ENCODE assay signal across 17 cellular contexts in genomic region chr13:31377946-31378345, GRCh38.
DNase-seq lines count a peak whose midpoint lies in the region; ATAC-seq, FAIRE-seq and TF ChIP-seq lines count a peak whose summit lies in the region.
"Had no signal": no experiment of that assay in that cellular context is flagged by ENCODE, and none has a peak within 500 bp of the region (broad histone marks: within the 10 kb centered on the region; RNA-seq: fewer than 3 reads in every experiment).

No MANE protein-coding gene starts in this region.

- 15% methylated on average over 2 of the region's 2 CpGs for WGBS in SK-N-SH (ENCODE audit: low lambda C conversion rate)

- no peak overlapping the region for H3K4me3 ChIP-seq in bronchial epithelial cell (ENCODE audit: low read depth, low read length)
- no peak overlapping the region for H3K4me3 ChIP-seq in SK-N-SH (ENCODE audit: low read depth in 2 of 2, low read length in 1 of 2)
- H3K4me3 ChIP-seq: adrenal gland, right lobe of liver, uterus had no signal

- H3K4me2 ChIP-seq in SK-N-SH, result no peak overlapping the region

- CTCF ChIA-PET in SK-N-SH (lab: Yijun Ruan, JAX), result interaction anchor here (1.1 kb wide), 1 partner anchor 46 kb away, joined by 4 read pairs; no protein-coding TSS in a partner anchor

- no peaks in the 10 kb centered on the region for H3K9me2 ChIP-seq in SK-N-SH

- no peaks in the 10 kb centered on the region for H3K27me3 ChIP-seq in bronchial epithelial cell (ENCODE audit: control insufficient read depth, insufficient read depth, low read length)
- no peaks in the 10 kb centered on the region; the same call in 1 of the 2 replicates for H3K27me3 ChIP-seq in SK-N-SH (ENCODE audit: insufficient read depth)
- H3K27me3 ChIP-seq: adrenal gland, right lobe of liver, uterus had no signal

- H3F3A ChIP-seq in SK-N-SH (replicated peaks; ENCODE audit: insufficient read depth), result no peaks in the 10 kb centered on the region

- POLR2A ChIA-PET in SK-N-SH (lab: Yijun Ruan, JAX), result interaction anchor here (0.6 kb wide), 1 partner anchor 52 kb away, joined by 3 read pairs; no protein-coding TSS in a partner anchor

- in situ Hi-C loops in GM13976 (cut with MboI; ENCODE audit: low sequenced_read_pairs, unreplicated experiment), result no loop called here

- DNase-seq in GM13976 (ENCODE audit: low spot score) (peak; percentile 2), bronchial epithelial cell (ENCODE audit: low read depth) (peak; percentile 66), cerebellar cortex (ENCODE audit: low spot score) (no peak), SK-N-SH (no peak)
- DNase-seq: adrenal gland; caudate nucleus; CD4-positive, alpha-beta T cell; effector memory CD8-positive, alpha-beta T cell; NK-92 treated with Interleukin-12 subunit alpha and Interleukin-12 subunit beta, amount 100 ng/mL, for 24 hours; nucleus accumbens; right lobe of liver; uterus had no signal

- peak; percentile 43 for FAIRE-seq in bronchial epithelial cell (lab: Jason Lieb, UNC)

- no peak for TF ChIP-seq CTCF in GM13976 (IDR thresholded peaks at IDR 0.05; ENCODE audit: borderline replicate concordance, control extremely low read depth, extremely low read depth, insufficient read depth, missing control alignments)
- no peak for TF ChIP-seq CTCF in bronchial epithelial cell (IDR thresholded peaks at IDR 0.05; ENCODE audit: insufficient read depth, low read length, severe bottlenecking)
- no peak for TF ChIP-seq CTCF in SK-N-SH (IDR thresholded peaks at IDR 0.05)

- H3K4me1 ChIP-seq in SK-N-SH (ENCODE audit: control insufficient read depth in 1 of 2, insufficient read depth in 2 of 2, low read depth in 1 of 2, low read length in 1 of 2), result no peaks in the 10 kb centered on the region
- H3K4me1 ChIP-seq: adrenal gland, right lobe of liver, uterus had no signal

- H3K27ac ChIP-seq in SK-N-SH (ENCODE audit: low read depth in 2 of 2, low read length in 1 of 2), result no peak overlapping the region
- H3K27ac ChIP-seq: adrenal gland, right lobe of liver, uterus had no signal

- H3K79me2 ChIP-seq in SK-N-SH (ENCODE audit: insufficient read depth), result no peaks in the 10 kb centered on the region

- H3K9ac ChIP-seq in SK-N-SH, result no peak overlapping the region

- TF ChIP-seq RAD21 in SK-N-SH (IDR thresholded peaks at IDR 0.05; ENCODE audit: low read length), result no peak

- ATAC-seq in GM21528 (IDR thresholded peaks at IDR 0.05; ENCODE audit: low FRiP score, unreplicated experiment), result peak; percentile 64
- peak; percentile 67 for ATAC-seq in HG03175 (IDR thresholded peaks at IDR 0.05; ENCODE audit: unreplicated experiment)
- no peak for ATAC-seq in GM21360 (IDR thresholded peaks at IDR 0.05; ENCODE audit: unreplicated experiment)
- no peak for ATAC-seq in activated CD4-positive, CD25-positive, alpha-beta regulatory T cell treated with anti-CD3 and anti-CD28 coated beads, Interleukin-2, amount 50 U/mL, for 24 hours
- ATAC-seq: effector memory CD8-positive, alpha-beta T cell; right lobe of liver; WTC11 had no signal

- H2AFZ ChIP-seq in SK-N-SH (ENCODE audit: low read depth), result no peak overlapping the region

- no peak for TF ChIP-seq EP300 in SK-N-SH (IDR thresholded peaks at IDR 0.05; ENCODE audit: borderline replicate concordance in 1 of 2, low read depth in 1 of 2, low read length in 1 of 2)

- H3K36me3 ChIP-seq in bronchial epithelial cell (ENCODE audit: control insufficient read depth, insufficient read depth, low read length) (no peaks in the 10 kb centered on the region), SK-N-SH (replicated peaks in 1 of 2; ENCODE audit: control insufficient read depth in 1 of 2, insufficient read depth in 2 of 2, low read length in 1 of 2) (no peaks in the 10 kb centered on the region)
- H3K36me3 ChIP-seq: adrenal gland, right lobe of liver, uterus had no signal

- H4K20me1 ChIP-seq in SK-N-SH (ENCODE audit: insufficient read depth), result no peaks in the 10 kb centered on the region

- H3K9me3 ChIP-seq in SK-N-SH, result no peaks in the 10 kb centered on the region
- H3K9me3 ChIP-seq: adrenal gland, right lobe of liver, uterus had no signal

TF ChIP-seq in SK-N-SH, 30 proteins besides CTCF, POLR2A, EP300 and RAD21:
- TF ChIP-seq USF2 (IDR thresholded peaks at IDR 0.05; ENCODE audit: borderline replicate concordance, low read depth, low read length) (no peak), YY1 (IDR thresholded peaks at IDR 0.05; ENCODE audit: low read depth) (no peak), NRF1 (IDR thresholded peaks at IDR 0.05; ENCODE audit: low read depth, low read length) (no peak), MEF2A (IDR thresholded peaks at IDR 0.05; ENCODE audit: borderline replicate concordance, low read depth) (no peak), FOXJ3 (CRISPR knock-in tag; IDR thresholded peaks at IDR 0.05) (no peak)

Comparison
In these comparisons a context has a peak if more than half of its experiments do, and no peak if none do; other contexts are left out.
1. DNase-seq: peak in GM13976 (single experiment) and bronchial epithelial cell (single experiment); none in cerebellar cortex (single experiment) and SK-N-SH (single experiment).
2. ATAC-seq: peak in GM21528 (single experiment) and HG03175 (single experiment); none in GM21360 (single experiment) and activated CD4-positive, CD25-positive, alpha-beta regulatory T cell treated with anti-CD3 and anti-CD28 coated beads, Interleukin-2, amount 50 U/mL, for 24 hours (0 of 2).